ENCODE assay signal across 2 cellular contexts in genomic region chr4:98517444-98518021, GRCh38.
TF ChIP-seq lines count a peak whose summit lies in the region.

No MANE protein-coding gene starts in this region.

TF ChIP-seq in SK-N-SH, 30 proteins besides CTCF, POLR2A, EP300 and RAD21 (continued from another document):
- TF ChIP-seq CHD2 (IDR thresholded peaks at IDR 0.05; ENCODE audit: low read length, partially characterized antibody) (no peak), RCOR1 (IDR thresholded peaks at IDR 0.05; ENCODE audit: low read length) (no peak), RFX5 (IDR thresholded peaks at IDR 0.05; ENCODE audit: low read length) (no peak), TCF12 (IDR thresholded peaks at IDR 0.05) (peak; percentile 30; the same call in 1 of the 2 replicates), POLR2AphosphoS5 (IDR thresholded peaks at IDR 0.05; ENCODE audit: low read depth, low read length) (no peak), FOXJ3 (CRISPR knock-in tag; IDR thresholded peaks at IDR 0.05) (no peak), MEF2A (IDR thresholded peaks at IDR 0.05; ENCODE audit: borderline replicate concordance, low read depth) (no peak), SIN3A (IDR thresholded peaks at IDR 0.05; ENCODE audit: borderline replicate concordance, low read depth, low read length) (no peak), ELF1 (IDR thresholded peaks at IDR 0.05) (no peak), SMC3 (IDR thresholded peaks at IDR 0.05; ENCODE audit: low read depth, low read length) (no peak), REST (IDR thresholded peaks at IDR 0.05; ENCODE audit: low read depth, low read length) (no peak), RXRA (IDR thresholded peaks at IDR 0.05; ENCODE audit: borderline replicate concordance, low read depth) (no peak), NFIC (IDR thresholded peaks at IDR 0.05; ENCODE audit: borderline replicate concordance) (peak; percentile 73; the same call in 1 of the 2 replicates), TAF1 (IDR thresholded peaks at IDR 0.05; ENCODE audit: borderline replicate concordance, low read depth, low read length) (no peak)

TF ChIP-seq in SK-N-SH treated with all-trans-retinoic acid at 6 μM for 48 hours, 23 proteins besides CTCF, POLR2A, EP300 and RAD21 (continued from another document):
- TF ChIP-seq CSRNP3 (CRISPR knock-in tag; IDR thresholded peaks at IDR 0.05) (no peak), GLIS3 (CRISPR knock-in tag; IDR thresholded peaks at IDR 0.05) (no peak), BACH2 (CRISPR knock-in tag; IDR thresholded peaks at IDR 0.05; ENCODE audit: borderline replicate concordance) (no peak)
TF ChIP-seq in SK-N-SH treated with all-trans-retinoic acid at 6 μM for 48 hours: peak in this region for 0.
